ENCODE assay signal across 22 cellular contexts in the genomic region with DNA sequence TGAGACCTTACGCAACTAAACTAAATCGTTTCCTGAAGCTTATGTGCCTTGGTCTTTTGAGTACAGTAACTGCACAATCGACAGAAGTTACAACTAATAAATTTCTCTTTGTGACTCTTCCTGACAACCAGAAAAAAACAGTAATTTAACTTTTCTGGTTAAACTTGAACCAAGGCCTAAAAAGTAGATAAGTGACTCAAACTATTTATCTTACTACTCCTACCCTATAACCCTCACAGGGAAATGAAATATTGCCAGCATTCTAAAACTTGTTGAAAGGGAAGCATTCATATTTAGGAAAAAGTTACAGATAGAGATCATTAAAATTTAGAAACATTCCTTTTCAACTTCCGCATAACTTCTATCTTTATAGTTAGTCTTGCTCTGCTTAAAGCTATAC.
"Had no signal": no experiment of that assay in that cellular context is flagged by ENCODE, and none has a peak within 500 bp of the region (broad histone marks: within the 10 kb centered on the region; RNA-seq: fewer than 3 reads in every experiment).

No MANE protein-coding gene starts in this region.

- H3K9me3 Mint-ChIP-seq: activated CD4-positive, alpha-beta memory T cell treated with anti-CD3 and anti-CD28 coated beads for 36 hours; activated naive CD4-positive, alpha-beta T cell treated with anti-CD3 and anti-CD28 coated beads for 36 hours; dendritic cell treated with granulocyte-macrophage colony-stimulating factor and Interleukin-4, amounts not matched to agents 40 ng/mL and 50 ng/mL, for 4 days had no signal

- H3K36me3 Mint-ChIP-seq: activated CD4-positive, alpha-beta memory T cell treated with anti-CD3 and anti-CD28 coated beads for 36 hours had no signal

- H3K27me3 Mint-ChIP-seq: activated CD4-positive, alpha-beta memory T cell treated with anti-CD3 and anti-CD28 coated beads for 36 hours; dendritic cell treated with granulocyte-macrophage colony-stimulating factor and Interleukin-4, amounts not matched to agents 40 ng/mL and 50 ng/mL, for 4 days; natural killer cell treated with Interleukin-12 subunit alpha and Interleukin-12 subunit beta and Interleukin-15 and Interleukin-18, amount 100 ng/mL, for 72 hours; stimulated activated naive CD8-positive, alpha-beta T cell treated with anti-CD3 and anti-CD28 coated beads, Interleukin-15, Interleukin-2, amounts not matched to agents 100 ng/mL and 50 ng/mL, for 24 hours; T-helper 17 cell had no signal

- H3K4me1 Mint-ChIP-seq: T-helper 17 cell had no signal

- H3K27ac Mint-ChIP-seq: activated CD4-positive, alpha-beta memory T cell treated with anti-CD3 and anti-CD28 coated beads for 36 hours; activated naive CD4-positive, alpha-beta T cell treated with anti-CD3 and anti-CD28 coated beads for 36 hours; dendritic cell treated with granulocyte-macrophage colony-stimulating factor and Interleukin-4, amounts not matched to agents 40 ng/mL and 50 ng/mL, for 4 days; natural killer cell treated with Interleukin-12 subunit alpha and Interleukin-12 subunit beta and Interleukin-15 and Interleukin-18, amount 100 ng/mL, for 72 hours; stimulated activated naive CD8-positive, alpha-beta T cell treated with anti-CD3 and anti-CD28 coated beads, Interleukin-15, Interleukin-2, amounts not matched to agents 100 ng/mL and 50 ng/mL, for 24 hours; T-helper 17 cell had no signal

- H3K4me3 ChIP-seq: body of pancreas, cardiac muscle cell, left lung, lung, tibial artery had no signal

- H3K4me3 Mint-ChIP-seq: activated CD4-positive, alpha-beta memory T cell treated with anti-CD3 and anti-CD28 coated beads for 36 hours; activated naive CD4-positive, alpha-beta T cell treated with anti-CD3 and anti-CD28 coated beads for 36 hours; dendritic cell treated with granulocyte-macrophage colony-stimulating factor and Interleukin-4, amounts not matched to agents 40 ng/mL and 50 ng/mL, for 4 days; natural killer cell treated with Interleukin-12 subunit alpha and Interleukin-12 subunit beta and Interleukin-15 and Interleukin-18, amount 100 ng/mL, for 72 hours; stimulated activated naive CD8-positive, alpha-beta T cell treated with anti-CD3 and anti-CD28 coated beads, Interleukin-15, Interleukin-2, amounts not matched to agents 100 ng/mL and 50 ng/mL, for 24 hours; T-helper 17 cell had no signal

- FAIRE-seq: frontal cortex had no signal

- DNase-seq: activated CD4-positive, alpha-beta memory T cell treated with anti-CD3 and anti-CD28 coated beads for 36 hours; activated CD4-positive, alpha-beta T cell treated with anti-CD3 and anti-CD28 coated beads for 4 hours; activated CD4-positive, CD25-positive, alpha-beta regulatory T cell; activated naive CD4-positive, alpha-beta T cell treated with anti-CD3 and anti-CD28 coated beads for 36 hours; activated T-cell treated with anti-CD3 and anti-CD28 coated beads, Interleukin-2, amount 50 U/mL, for 48 hours; effector CD8-positive, alpha-beta T cell; glutamatergic neuron; kidney glomerular epithelial cell; left lung; midbrain; right cardiac atrium; stimulated activated CD4-positive, alpha-beta T cell treated with anti-CD3 and anti-CD28 coated beads, Interleukin-12 subunit alpha, Interleukin-12 subunit beta, amount 100 ng/mL, for 4 hours; stimulated activated CD4-positive, alpha-beta T cell treated with anti-CD3 and anti-CD28 coated beads, Interleukin-4, amount 100 ng/mL, for 4 hours; T-helper 17 cell; tibial artery had no signal

- H3K4me1 ChIP-seq: body of pancreas, left lung, tibial artery had no signal

- H3K36me3 ChIP-seq: cardiac muscle cell, left lung, tibial artery had no signal

- H3K27me3 ChIP-seq: body of pancreas, cardiac muscle cell, left lung, tibial artery had no signal

- H3K27ac ChIP-seq: body of pancreas, cardiac muscle cell, left lung, tibial artery had no signal

- H3K9me3 ChIP-seq: body of pancreas, left lung, tibial artery had no signal
